19 cellular contexts compared by ENCODE assay signal in genomic region chr9:110622368-110622767, GRCh38. TPM values are rescaled to one million over a fixed set of nuclear protein-coding genes. Genes with fewer than 3 reads are reported as not detected.
"Had no signal": no experiment of that assay in that cellular context is flagged by ENCODE, and none has a peak within 500 bp of the region (broad histone marks: within the 10 kb centered on the region; RNA-seq: fewer than 3 reads in every experiment).

No MANE protein-coding gene starts in this region.

- H3K4me1 Mint-ChIP-seq: natural killer cell, neural crest cell had no signal

- ATAC-seq: esophagus mucosa, heart left ventricle, left lobe of liver, natural killer cell had no signal

- H3K27me3 ChIP-seq: dorsolateral prefrontal cortex, heart left ventricle, ovary, right atrium auricular region had no signal

- FAIRE-seq: endometrium had no signal

- H3K36me3 Mint-ChIP-seq: natural killer cell had no signal

- H3K4me3 Mint-ChIP-seq: natural killer cell, neural crest cell had no signal

- DNase-seq: cortex of kidney; dorsolateral prefrontal cortex; effector CD8-positive, alpha-beta T cell; heart left ventricle; hippocampal formation; kidney glomerular epithelial cell; mammary epithelial cell; natural killer cell; ovary; stimulated activated CD4-positive, alpha-beta T cell treated with anti-CD3 and anti-CD28 coated beads, Interleukin-2, amount 100 ng/mL, for 48 hours; stimulated activated naive CD4-positive, alpha-beta T cell treated with Interleukin-2 at 50 U/mL for 16 hours; trophoblast cell had no signal

- H3K27ac Mint-ChIP-seq: natural killer cell had no signal

- H3K27ac ChIP-seq: dorsolateral prefrontal cortex, heart left ventricle, ovary, right atrium auricular region had no signal

- H3K36me3 ChIP-seq: heart left ventricle, ovary, right atrium auricular region had no signal

- H3K9me3 ChIP-seq: heart left ventricle, ovary, right atrium auricular region had no signal

- H3K4me2 ChIP-seq: smooth muscle cell had no signal

- H3K4me1 ChIP-seq: heart left ventricle, right atrium auricular region had no signal

- H3K4me3 ChIP-seq: dorsolateral prefrontal cortex, heart left ventricle, ovary, right atrium auricular region, smooth muscle cell had no signal

RNA-seq across cellular contexts. Expression of gene SVEP1, which starts 42.8 kb away (rescaled TPM):
- total RNA-seq: natural killer cell had no signal

RNA-seq across cellular contexts. Expression of gene MUSK, which starts 46.2 kb away (rescaled TPM):
- total RNA-seq: glomerular endothelial cell, left lobe of liver, mammary epithelial cell, natural killer cell, neural crest cell, smooth muscle cell had no signal
- polyA plus RNA-seq: mammary epithelial cell, smooth muscle cell had no signal
